Comparison of ENCODE assay signal across 15 cellular contexts in genomic region chr2:8622199-8622911, GRCh38.
"Had no signal": no experiment of that assay in that cellular context is flagged by ENCODE, and none has a peak within 500 bp of the region (broad histone marks: within the 10 kb centered on the region; RNA-seq: fewer than 3 reads in every experiment).

No MANE protein-coding gene starts in this region.

- H3K9me3 ChIP-seq: colonic mucosa, esophagus muscularis mucosa, prostate gland, thyroid gland had no signal

- H3K36me3 Mint-ChIP-seq: naive B cell had no signal

- H3K36me3 ChIP-seq: colonic mucosa, esophagus muscularis mucosa, prostate gland, thyroid gland had no signal

- H3K27me3 ChIP-seq: colonic mucosa, esophagus muscularis mucosa, thyroid gland had no signal

- H3K4me3 ChIP-seq: colonic mucosa, esophagus muscularis mucosa, prostate gland, thyroid gland had no signal

- H3K27ac Mint-ChIP-seq: T-helper 2 cell treated with Interferon-gamma antibody and Interleukin-4, amounts not matched to agents 5 μg/mL and 100 μg/mL, for 36 hours had no signal

- DNase-seq: activated CD4-positive, alpha-beta T cell treated with anti-CD3 and anti-CD28 coated beads, Interleukin-2, amount 50 U/mL, for 1 hour; activated CD4-positive, CD25-positive, alpha-beta regulatory T cell; activated CD8-positive, alpha-beta memory T cell treated with anti-CD3 and anti-CD28 coated beads for 24 hours; activated naive CD4-positive, alpha-beta T cell treated with anti-CD3 and anti-CD28 coated beads, Interleukin-2, amount 50 U/mL, for 16 hours; amniotic stem cell; caudate nucleus; colonic mucosa; naive B cell; occipital lobe; SW 1271; thyroid gland had no signal

- H3K4me1 ChIP-seq: esophagus muscularis mucosa, prostate gland had no signal

- H3K27ac ChIP-seq: colonic mucosa, esophagus muscularis mucosa, prostate gland, thyroid gland had no signal

- H3K9me3 Mint-ChIP-seq: T-helper 2 cell treated with Interferon-gamma antibody and Interleukin-4, amounts not matched to agents 5 μg/mL and 100 μg/mL, for 36 hours had no signal

- H3K4me3 Mint-ChIP-seq: naive B cell; T-helper 2 cell treated with Interferon-gamma antibody and Interleukin-4, amounts not matched to agents 5 μg/mL and 100 μg/mL, for 36 hours had no signal

- ATAC-seq: sciatic nerve had no signal
